In the genomic region with DNA sequence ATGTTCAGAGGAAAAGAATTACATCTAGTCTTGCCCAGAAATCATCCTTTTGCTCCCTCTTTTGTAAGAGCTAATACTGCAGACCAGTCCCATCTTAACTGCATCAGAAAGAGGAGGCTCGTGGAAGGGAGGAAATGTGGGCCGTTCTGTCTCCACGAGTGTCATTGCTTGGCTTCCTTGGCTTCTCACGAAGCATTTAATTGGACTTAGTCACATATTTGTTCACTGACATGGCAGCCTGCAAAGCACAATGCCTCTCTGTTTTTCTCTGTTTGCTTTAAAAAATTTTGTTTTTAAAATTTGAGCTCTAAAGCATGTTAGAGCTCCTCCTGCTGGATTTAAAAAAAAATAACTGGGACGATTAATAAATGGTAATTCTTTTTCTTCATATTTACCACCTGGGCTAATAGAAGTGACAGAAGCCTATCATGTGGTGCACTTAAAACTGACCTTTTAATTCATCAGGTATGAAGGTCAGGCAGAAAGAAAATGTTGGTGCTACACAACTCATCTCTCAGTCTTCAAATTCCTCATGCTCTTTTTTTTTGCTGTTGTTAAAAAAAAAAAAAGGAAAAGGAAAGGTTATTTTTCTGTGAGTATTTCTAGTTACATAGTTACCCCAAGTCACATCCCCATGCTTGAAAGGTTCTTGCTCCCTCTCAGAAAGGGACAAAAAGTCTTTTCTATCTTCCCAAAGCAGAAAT, we compare ENCODE assay signal across 1 cellular context.
A peak's percentile ranks its signal among the peaks of the same experiment; 100 is the strongest.
TF ChIP-seq lines count a peak whose summit lies in the region.

No MANE protein-coding gene starts in this region.

TF ChIP-seq in HepG2, 621 proteins besides CTCF, POLR2A, EP300 and RAD21 (continued from another document and continues in another):
- TF ChIP-seq KIAA2018 (CRISPR knock-in tag; IDR thresholded peaks at IDR 0.05; ENCODE audit: borderline replicate concordance) (no peak), ZNF746 (CRISPR knock-in tag; IDR thresholded peaks at IDR 0.05) (no peak), USF2 (IDR thresholded peaks at IDR 0.05; ENCODE audit: low read depth, low read length) (no peak), USF2 (CRISPR knock-in tag; IDR thresholded peaks at IDR 0.05; ENCODE audit: borderline replicate concordance) (no peak), ZNF749 (CRISPR knock-in tag; IDR thresholded peaks at IDR 0.05; ENCODE audit: borderline replicate concordance) (no peak), FOXP1 (IDR thresholded peaks at IDR 0.05) (no peak), FOXP1 (CRISPR knock-in tag; IDR thresholded peaks at IDR 0.05) (0 out of 2 replicates have a peak, but pooled peaks have one; percentile 12), HOXA3 (CRISPR knock-in tag; IDR thresholded peaks at IDR 0.05) (no peak), MXI1 (IDR thresholded peaks at IDR 0.05; ENCODE audit: borderline replicate concordance, low read depth, low read length) (no peak), ZNF780A (CRISPR knock-in tag; IDR thresholded peaks at IDR 0.05) (no peak), PAF1 (CRISPR knock-in tag; IDR thresholded peaks at IDR 0.05) (no peak), SYNCRIP (IDR thresholded peaks at IDR 0.05; ENCODE audit: insufficient read depth, low read depth, low read length) (no peak), HMGXB4 (CRISPR knock-in tag; IDR thresholded peaks at IDR 0.05; ENCODE audit: borderline replicate concordance in 1 of 2, low read depth in 1 of 2) (no peak), PLRG1 (conservative IDR thresholded peaks at IDR 0.05) (no peak), SAP130 (CRISPR knock-in tag; IDR thresholded peaks at IDR 0.05; ENCODE audit: low read depth) (peak; percentile 23; the same call in 1 of the 2 replicates), ZNF230 (CRISPR knock-in tag; IDR thresholded peaks at IDR 0.05) (no peak), ZNF512 (CRISPR knock-in tag; IDR thresholded peaks at IDR 0.05) (no peak), ZNF460 (CRISPR knock-in tag; IDR thresholded peaks at IDR 0.05; ENCODE audit: borderline replicate concordance) (no peak), HNRNPL (IDR thresholded peaks at IDR 0.05; ENCODE audit: low read depth, low read length) (no peak), KDM2A (CRISPR knock-in tag; IDR thresholded peaks at IDR 0.05; ENCODE audit: borderline replicate concordance, low read depth) (no peak), BRD4 (CRISPR knock-in tag; IDR thresholded peaks at IDR 0.05) (no peak), ZGPAT (CRISPR knock-in tag; IDR thresholded peaks at IDR 0.05) (no peak), ZNF350 (CRISPR knock-in tag; IDR thresholded peaks at IDR 0.05; ENCODE audit: borderline replicate concordance, low read depth) (no peak), TOPORS (CRISPR knock-in tag; IDR thresholded peaks at IDR 0.05) (no peak), HES4 (CRISPR knock-in tag; IDR thresholded peaks at IDR 0.05; ENCODE audit: borderline replicate concordance) (no peak), ZNF10 (CRISPR knock-in tag; IDR thresholded peaks at IDR 0.05; ENCODE audit: borderline replicate concordance, low read depth) (no peak), ZNF788 (CRISPR knock-in tag; IDR thresholded peaks at IDR 0.05; ENCODE audit: borderline replicate concordance) (no peak), NPAS2 (CRISPR knock-in tag; IDR thresholded peaks at IDR 0.05; ENCODE audit: borderline replicate concordance) (no peak), ZNF773 (CRISPR knock-in tag; IDR thresholded peaks at IDR 0.05; ENCODE audit: borderline replicate concordance) (no peak), NR2F6 (IDR thresholded peaks at IDR 0.05) (no peak), NR2F6 (CRISPR knock-in tag; IDR thresholded peaks at IDR 0.05) (no peak), ZNF234 (CRISPR knock-in tag; conservative IDR thresholded peaks at IDR 0.05) (no peak), RFX3 (CRISPR knock-in tag; IDR thresholded peaks at IDR 0.05) (no peak)
- TF ChIP-seq, protein P1, sequence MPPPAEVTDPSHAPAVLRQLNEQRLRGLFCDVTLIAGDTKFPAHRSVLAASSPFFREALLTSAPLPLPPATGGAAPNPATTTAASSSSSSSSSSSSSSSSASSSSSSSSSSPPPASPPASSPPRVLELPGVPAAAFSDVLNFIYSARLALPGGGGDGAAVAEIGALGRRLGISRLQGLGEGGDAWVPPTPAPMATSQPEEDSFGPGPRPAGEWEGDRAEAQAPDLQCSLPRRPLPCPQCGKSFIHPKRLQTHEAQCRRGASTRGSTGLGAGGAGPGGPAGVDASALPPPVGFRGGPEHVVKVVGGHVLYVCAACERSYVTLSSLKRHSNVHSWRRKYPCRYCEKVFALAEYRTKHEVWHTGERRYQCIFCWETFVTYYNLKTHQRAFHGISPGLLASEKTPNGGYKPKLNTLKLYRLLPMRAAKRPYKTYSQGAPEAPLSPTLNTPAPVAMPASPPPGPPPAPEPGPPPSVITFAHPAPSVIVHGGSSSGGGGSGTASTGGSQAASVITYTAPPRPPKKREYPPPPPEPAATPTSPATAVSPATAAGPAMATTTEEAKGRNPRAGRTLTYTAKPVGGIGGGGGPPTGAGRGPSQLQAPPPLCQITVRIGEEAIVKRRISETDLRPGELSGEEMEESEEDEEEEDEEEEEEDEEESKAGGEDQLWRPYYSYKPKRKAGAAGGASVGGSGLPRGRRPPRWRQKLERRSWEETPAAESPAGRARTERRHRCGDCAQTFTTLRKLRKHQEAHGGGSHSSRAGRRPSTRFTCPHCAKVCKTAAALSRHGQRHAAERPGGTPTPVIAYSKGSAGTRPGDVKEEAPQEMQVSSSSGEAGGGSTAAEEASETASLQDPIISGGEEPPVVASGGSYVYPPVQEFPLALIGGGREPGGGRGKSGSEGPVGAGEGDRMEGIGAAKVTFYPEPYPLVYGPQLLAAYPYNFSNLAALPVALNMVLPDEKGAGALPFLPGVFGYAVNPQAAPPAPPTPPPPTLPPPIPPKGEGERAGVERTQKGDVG (CRISPR knock-in tag; IDR thresholded peaks at IDR 0.05; ENCODE audit: borderline replicate concordance) = no peak
- TF ChIP-seq, protein P2, sequence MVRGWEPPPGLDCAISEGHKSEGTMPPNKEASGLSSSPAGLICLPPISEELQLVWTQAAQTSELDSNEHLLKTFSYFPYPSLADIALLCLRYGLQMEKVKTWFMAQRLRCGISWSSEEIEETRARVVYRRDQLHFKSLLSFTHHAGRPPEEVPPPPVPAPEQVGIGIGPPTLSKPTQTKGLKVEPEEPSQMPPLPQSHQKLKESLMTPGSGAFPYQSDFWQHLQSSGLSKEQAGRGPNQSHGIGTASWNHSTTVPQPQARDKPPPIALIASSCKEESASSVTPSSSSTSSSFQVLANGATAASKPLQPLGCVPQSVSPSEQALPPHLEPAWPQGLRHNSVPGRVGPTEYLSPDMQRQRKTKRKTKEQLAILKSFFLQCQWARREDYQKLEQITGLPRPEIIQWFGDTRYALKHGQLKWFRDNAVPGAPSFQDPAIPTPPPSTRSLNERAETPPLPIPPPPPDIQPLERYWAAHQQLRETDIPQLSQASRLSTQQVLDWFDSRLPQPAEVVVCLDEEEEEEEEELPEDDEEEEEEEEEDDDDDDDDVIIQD (CRISPR knock-in tag; IDR thresholded peaks at IDR 0.05; ENCODE audit: low read depth) = peak; percentile 58; the same call in 1 of the 2 replicates
